ENCODE assay signal across 11 cellular contexts in the genomic region with DNA sequence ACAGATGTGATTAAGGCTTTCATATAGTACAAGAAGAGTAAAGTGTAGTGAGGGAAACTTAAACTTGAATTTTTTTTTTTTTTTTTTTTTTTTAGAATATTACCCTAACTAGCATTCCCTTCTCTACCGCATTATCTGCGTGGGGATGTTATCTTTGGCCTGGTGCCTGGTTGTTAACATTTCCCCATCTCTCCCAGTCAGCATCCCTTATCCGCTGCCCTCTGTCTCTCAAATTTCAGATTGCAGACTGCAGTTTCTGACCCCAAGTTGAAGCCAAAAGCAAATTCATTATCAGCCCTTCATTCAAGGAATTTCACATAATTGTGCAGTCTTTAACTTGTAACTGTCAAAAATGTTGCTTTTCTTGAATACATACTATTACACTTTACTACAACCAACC.
DNase-seq lines count a peak whose midpoint lies in the region; ATAC-seq and TF ChIP-seq lines count a peak whose summit lies in the region.
"Had no signal": no experiment of that assay in that cellular context is flagged by ENCODE, and none has a peak within 500 bp of the region (broad histone marks: within the 10 kb centered on the region; RNA-seq: fewer than 3 reads in every experiment).

No MANE protein-coding gene starts in this region.

- H3K36me3 ChIP-seq in adipocyte (ENCODE audit: control insufficient read depth, insufficient read depth, low read length, severe bottlenecking): no peaks in the 10 kb centered on the region

- no peak overlapping the region for H3K9ac ChIP-seq in adipocyte (ENCODE audit: low read length)

- DNase-seq in Ammon's horn (ENCODE audit: low spot score) (peak; percentile 54), HEK293T (ENCODE audit: extremely low spot score) (peak; percentile 33), adipocyte (ENCODE audit: low read depth) (peak; percentile 49), left kidney (ENCODE audit: low read depth, low spot score) (peak; percentile 73), activated gamma-delta T cell (lab: John Stamatoyannopoulos, UW) (no peak), NCI-H2029 treated with DMSO at 0.1 percent for 48 hours (lab: John Stamatoyannopoulos, UW) (no peak)
- DNase-seq in stimulated activated CD4-positive, alpha-beta T cell treated with anti-CD3 and anti-CD28 coated beads, Interleukin-2, amount 100 ng/mL, for 24 hours: no peak
- DNase-seq: GDM1, KG1, testis had no signal

- no peaks in the 10 kb centered on the region for H3K9me3 ChIP-seq in adipocyte (ENCODE audit: control insufficient read depth, low read length)
- H3K9me3 ChIP-seq: testis had no signal

- no peak for ATAC-seq in GM19467 (IDR thresholded peaks at IDR 0.05; ENCODE audit: unreplicated experiment)

- CTCF ChIA-PET in HEK293T (lab: Yijun Ruan, JAX): interaction anchor here (0.6 kb wide), 1 partner anchor 382 kb away, joined by 4 read pairs; no protein-coding TSS in a partner anchor

- no peaks in the 10 kb centered on the region for H3K4me1 ChIP-seq in adipocyte (ENCODE audit: control insufficient read depth, insufficient read depth, low read length)
- H3K4me1 ChIP-seq: testis had no signal

- H3K4me3 ChIP-seq in adipocyte (ENCODE audit: low read length): no peak overlapping the region
- H3K4me3 ChIP-seq: testis had no signal

- no peaks in the 10 kb centered on the region for H3K27me3 ChIP-seq in adipocyte (replicated peaks; ENCODE audit: control insufficient read depth, insufficient read depth, low read length)
- H3K27me3 ChIP-seq: testis had no signal

- POLR2A ChIA-PET in HEK293T (lab: Yijun Ruan, JAX): no interaction called here

TF ChIP-seq in HEK293T, 16 proteins besides CTCF, POLR2A, EP300 and RAD21:
- TF ChIP-seq ZNF384 (IDR thresholded peaks at IDR 0.05): peak; percentile 66
- TF ChIP-seq, protein P1, sequence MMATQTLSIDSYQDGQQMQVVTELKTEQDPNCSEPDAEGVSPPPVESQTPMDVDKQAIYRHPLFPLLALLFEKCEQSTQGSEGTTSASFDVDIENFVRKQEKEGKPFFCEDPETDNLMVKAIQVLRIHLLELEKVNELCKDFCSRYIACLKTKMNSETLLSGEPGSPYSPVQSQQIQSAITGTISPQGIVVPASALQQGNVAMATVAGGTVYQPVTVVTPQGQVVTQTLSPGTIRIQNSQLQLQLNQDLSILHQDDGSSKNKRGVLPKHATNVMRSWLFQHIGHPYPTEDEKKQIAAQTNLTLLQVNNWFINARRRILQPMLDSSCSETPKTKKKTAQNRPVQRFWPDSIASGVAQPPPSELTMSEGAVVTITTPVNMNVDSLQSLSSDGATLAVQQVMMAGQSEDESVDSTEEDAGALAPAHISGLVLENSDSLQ (IDR thresholded peaks at IDR 0.05): no peak

Comparison
In these comparisons a context has a peak if more than half of its experiments do, and no peak if none do; other contexts are left out.
1. DNase-seq: peak in Ammon's horn (single experiment), HEK293T (single experiment), adipocyte (single experiment) and left kidney (single experiment); none in activated gamma-delta T cell (single experiment), stimulated activated CD4-positive, alpha-beta T cell treated with anti-CD3 and anti-CD28 coated beads, Interleukin-2, amount 100 ng/mL, for 24 hours (0 of 2) and NCI-H2029 treated with DMSO at 0.1 percent for 48 hours (single experiment).